In genomic region chr5:179326176-179326997, GRCh38 we compare ENCODE assay signal across 11 cellular contexts. TPM values are rescaled to one million over a fixed set of nuclear protein-coding genes. Genes with fewer than 3 reads are reported as not detected.
A peak's percentile ranks its signal among the peaks of the same experiment; 100 is the strongest.
DNase-seq lines count a peak whose midpoint lies in the region; ATAC-seq lines count a peak whose summit lies in the region.
"Had no signal": no experiment of that assay in that cellular context is flagged by ENCODE, and none has a peak within 500 bp of the region (broad histone marks: within the 10 kb centered on the region; RNA-seq: fewer than 3 reads in every experiment).

No MANE protein-coding gene starts in this region.

- peaks cover 92% of the 10 kb centered on the region for H3K79me2 ChIP-seq in GM23248 (ENCODE audit: insufficient read depth)

- 0 out of 2 replicates have a peak overlapping the region, but pooled peaks have one; percentile 42 for H2AFZ ChIP-seq in GM23248

- in situ Hi-C loops in GM23248 (cut with MboI) = no loop called here

- H3K4me3 ChIP-seq in GM23248 (peak overlapping the region; percentile 33; the same call in 1 of the 2 replicates), skeletal muscle tissue (ENCODE audit: low read length in 3 of 3) (no peak overlapping the region)

- H3K27me3 ChIP-seq in GM23248 (replicated peaks; ENCODE audit: insufficient read depth) = no peaks in the 10 kb centered on the region
- peaks cover 0 to 13% (median 6%) of the 10 kb centered on the region in 3 donors for H3K27me3 ChIP-seq in skeletal muscle tissue (ENCODE audit: control insufficient read depth in 3 of 3, insufficient read depth in 3 of 3, low read length in 3 of 3)

- H3K9ac ChIP-seq in GM23248 (peak overlapping the region; percentile 63), skeletal muscle tissue (ENCODE audit: low read depth in 1 of 3, low read length in 3 of 3) (peak overlapping the region in 1 of 3 donors; percentile 33)

- no peaks in the 10 kb centered on the region for H3K9me2 ChIP-seq in GM23248 (ENCODE audit: insufficient read depth)

- no peaks in the 10 kb centered on the region for H3K9me3 ChIP-seq in GM23248 (ENCODE audit: low read depth)
- no peaks in the 10 kb centered on the region for H3K9me3 ChIP-seq in skeletal muscle tissue (ENCODE audit: control insufficient read depth in 3 of 3, low read length in 3 of 3)

- H3K4me1 ChIP-seq in GM23248 (ENCODE audit: insufficient read depth) (peaks cover 25% of the 10 kb centered on the region), skeletal muscle tissue (ENCODE audit: control insufficient read depth in 3 of 3, insufficient read depth in 3 of 3, low read length in 3 of 3) (peaks cover 9 to 32% (median 10%) of the 10 kb centered on the region in 3 donors)

- peak overlapping the region; percentile 64 for H3K27ac ChIP-seq in GM23248
- H3K27ac ChIP-seq in skeletal muscle tissue (ENCODE audit: low read depth, low read length) = peak overlapping the region; percentile 58

- no peak for ATAC-seq in GM21423 (IDR thresholded peaks at IDR 0.05; ENCODE audit: unreplicated experiment)

- no peaks in the 10 kb centered on the region for H3K36me3 ChIP-seq in GM23248 (ENCODE audit: low read depth)
- no peaks in the 10 kb centered on the region for H3K36me3 ChIP-seq in skeletal muscle tissue (ENCODE audit: control insufficient read depth in 3 of 3, insufficient read depth in 3 of 3, low read length in 3 of 3)

- H4K20me1 ChIP-seq in GM23248 (ENCODE audit: insufficient read depth) = no peaks in the 10 kb centered on the region

- H3F3A ChIP-seq in GM23248 (ENCODE audit: insufficient read depth) = no peaks in the 10 kb centered on the region

- DNase-seq in GM23248 (peak; percentile 85), dedifferentiated amniotic fluid mesenchymal stem cell (ENCODE audit: extremely low spot score) (peak; percentile 24), iPS-NIHi11 (ENCODE audit: low spot score) (peak; percentile 94), germinal center (ENCODE audit: low spot score) (no peak)
- DNase-seq in activated CD4-positive, alpha-beta T cell treated with anti-CD3 and anti-CD28 coated beads, Interleukin-2, amount 50 U/mL, for 4 hours = no peak
- no peak for DNase-seq in activated effector memory CD4-positive, alpha-beta T cell treated with Interleukin-2 at 50 U/mL for 16 hours
- DNase-seq: activated naive CD4-positive, alpha-beta T cell treated with anti-CD3 and anti-CD28 coated beads, Interleukin-2, amount 10 ng/mL, durations not matched to agents 7 days and 5 days; Calu3; NCI-H1105 had no signal

- 12 to 17% methylated on average over 26 to 32 of the region's 32 CpGs for WGBS in GM23248 (ENCODE audit: low coverage in 1 of 2, low lambda C conversion rate in 2 of 2, missing lambda C conversion rate in 2 of 2), 2 experiments

- H3K4me2 ChIP-seq in GM23248 (ENCODE audit: unreplicated experiment) = no peak overlapping the region

RNA-seq across cellular contexts. Expression of gene ADAMTS2, which starts 18.9 kb away (rescaled TPM):
- total RNA-seq in GM23248 (2014; rRNA removed; shearing (Covaris generic)) = 132 and 141 TPM in 2 replicates
- 61.3 and 62.0 TPM in 2 replicates for polyA plus RNA-seq in GM23248 (2016; fragmentation: Nextera tagmentation; extraction: Ambion mirVana)
- total RNA-seq in skeletal muscle tissue = 29.7 TPM
- total RNA-seq: Calu3 had no signal

Comparison
In these comparisons a context has a peak if more than half of its experiments do, and no peak if none do; other contexts are left out.
1. DNase-seq: peak in GM23248 (single experiment), dedifferentiated amniotic fluid mesenchymal stem cell (single experiment) and iPS-NIHi11 (single experiment); none in activated CD4-positive, alpha-beta T cell treated with anti-CD3 and anti-CD28 coated beads, Interleukin-2, amount 50 U/mL, for 4 hours (0 of 2), germinal center (single experiment) and activated effector memory CD4-positive, alpha-beta T cell treated with Interleukin-2 at 50 U/mL for 16 hours (single experiment).